Comparison of ENCODE assay signal across 11 cellular contexts in the genomic region with DNA sequence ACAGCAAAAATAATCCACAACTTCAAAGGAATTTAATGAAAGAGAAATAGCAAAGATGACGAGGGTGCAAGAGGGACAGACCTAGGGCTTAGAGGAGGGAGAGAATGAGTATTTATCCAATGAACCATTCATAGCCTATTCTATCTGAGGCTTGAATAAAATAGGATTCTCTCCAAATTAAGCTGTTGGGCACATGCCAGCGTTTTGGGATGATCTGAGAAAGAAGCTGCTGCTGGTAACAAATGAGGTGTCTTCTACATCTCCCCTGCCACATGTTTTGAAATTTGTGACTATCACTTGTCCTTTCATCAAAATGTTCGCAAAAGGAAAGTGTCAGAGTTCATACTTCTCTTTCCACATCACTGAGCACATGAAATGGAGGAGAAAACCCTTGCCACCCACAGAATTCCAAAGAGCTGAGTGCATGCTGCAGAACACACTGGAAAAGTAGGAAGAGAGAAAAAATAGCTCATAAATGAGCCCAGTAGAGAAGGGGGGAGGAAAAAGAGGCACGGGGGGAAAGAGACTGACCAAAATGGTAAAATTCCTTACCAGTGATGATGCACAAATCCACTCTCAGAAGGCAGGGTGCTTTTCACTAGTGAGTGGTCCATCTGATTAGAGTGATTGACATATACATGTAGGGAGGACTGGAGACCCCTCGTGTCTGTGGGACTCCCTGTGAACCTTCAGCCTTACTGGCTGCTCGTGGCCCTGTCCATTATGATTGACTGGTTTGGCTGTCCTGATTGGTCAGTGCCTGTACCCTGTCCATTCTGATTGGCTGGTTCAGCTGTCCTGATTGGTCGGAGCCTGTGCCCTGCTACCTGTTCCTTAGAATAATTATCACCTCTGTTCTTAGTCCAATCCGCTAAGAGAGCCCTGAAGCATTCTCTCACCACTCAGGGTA.
DNase-seq lines count a peak whose midpoint lies in the region; ATAC-seq and TF ChIP-seq lines count a peak whose summit lies in the region.
"Had no signal": no experiment of that assay in that cellular context is flagged by ENCODE, and none has a peak within 500 bp of the region (broad histone marks: within the 10 kb centered on the region; RNA-seq: fewer than 3 reads in every experiment).

No MANE protein-coding gene starts in this region.

- H3K36me3 ChIP-seq in mucosa of descending colon (ENCODE audit: low read depth) = no peaks in the 10 kb centered on the region
- H3K36me3 ChIP-seq: gastrocnemius medialis, right lobe of liver had no signal

- H3K9me3 Mint-ChIP-seq in chondrocyte (ENCODE audit: low read depth) = peaks cover 28% of the 10 kb centered on the region

- H3K27me3 Mint-ChIP-seq in chondrocyte (ENCODE audit: low read depth) = no peaks in the 10 kb centered on the region

- peak; percentile 57 for ATAC-seq in left ventricle myocardium superior
- no peak for ATAC-seq in Right ventricle myocardium superior (ENCODE audit: poor library complexity)
- ATAC-seq in mucosa of descending colon = peak; percentile 34
- ATAC-seq in GM18517 (IDR thresholded peaks at IDR 0.05; ENCODE audit: unreplicated experiment) = no peak
- ATAC-seq: gastrocnemius medialis had no signal

- H3K9me3 ChIP-seq in mucosa of descending colon = no peaks in the 10 kb centered on the region
- H3K9me3 ChIP-seq: gastrocnemius medialis, right lobe of liver had no signal

- no peaks in the 10 kb centered on the region for H3K4me1 ChIP-seq in mucosa of descending colon (ENCODE audit: low read depth)
- H3K4me1 ChIP-seq: gastrocnemius medialis, right lobe of liver had no signal

- peaks cover 30% of the 10 kb centered on the region for H3K4me1 Mint-ChIP-seq in chondrocyte (ENCODE audit: low read depth)

- intact Hi-C loops in left ventricle myocardium superior (cut with micrococcal nuclease) (no loop called here), Right ventricle myocardium superior (cut with DNase I) (no loop called here), mucosa of descending colon (cut with DNase I, micrococcal nuclease) (no loop called here)

- DNase-seq in left ventricle myocardium superior (no peak), Right ventricle myocardium superior (no peak), chondrocyte (ENCODE audit: low spot score) (no peak), mucosa of descending colon (no peak), NCI-H82 treated with DMSO at 0.1 percent for 48 hours (lab: John Stamatoyannopoulos, UW; ENCODE audit: unreplicated experiment) (no peak), mesenteric fat pad (ENCODE audit: low spot score) (no peak)
- DNase-seq in activated naive CD4-positive, alpha-beta T cell treated with Interleukin-2 at 50 U/mL for 16 hours = no peak
- DNase-seq: activated T-cell treated with anti-CD3 and anti-CD28 coated beads for 4 hours, gastrocnemius medialis, right lobe of liver had no signal

- peak overlapping the region; percentile 83 for H3K27ac Mint-ChIP-seq in chondrocyte (ENCODE audit: unreplicated experiment)

- H3K4me3 Mint-ChIP-seq in chondrocyte (ENCODE audit: unreplicated experiment) = peak overlapping the region; percentile 28

- no peak overlapping the region for H3K4me3 ChIP-seq in mucosa of descending colon
- H3K4me3 ChIP-seq: gastrocnemius medialis, right lobe of liver had no signal

- H3K36me3 Mint-ChIP-seq in chondrocyte (ENCODE audit: low read depth) = peaks cover 4% of the 10 kb centered on the region

- TF ChIP-seq CTCF in chondrocyte (IDR thresholded peaks at IDR 0.05) (no peak), mucosa of descending colon (IDR thresholded peaks at IDR 0.05) (no peak)

Comparison
In these comparisons a context has a peak if more than half of its experiments do, and no peak if none do; other contexts are left out.
1. ATAC-seq: peak in left ventricle myocardium superior (single experiment) and mucosa of descending colon (single experiment); none in Right ventricle myocardium superior (single experiment) and GM18517 (single experiment).